ENCODE assay signal across 1 cellular context in genomic region chr4:101158136-101158485, GRCh38.
TF ChIP-seq lines count a peak whose summit lies in the region.

No MANE protein-coding gene starts in this region.

TF ChIP-seq in WTC11, 78 proteins besides CTCF, POLR2A, EP300 and RAD21 (continued from another document):
- no peak for TF ChIP-seq ARID4B (CRISPR knock-in tag; IDR thresholded peaks at IDR 0.05; ENCODE audit: borderline replicate concordance)
- no peak for TF ChIP-seq STAT6 (CRISPR knock-in tag; conservative IDR thresholded peaks at IDR 0.05; ENCODE audit: low read depth)
